9 cellular contexts compared by ENCODE assay signal in the genomic region with DNA sequence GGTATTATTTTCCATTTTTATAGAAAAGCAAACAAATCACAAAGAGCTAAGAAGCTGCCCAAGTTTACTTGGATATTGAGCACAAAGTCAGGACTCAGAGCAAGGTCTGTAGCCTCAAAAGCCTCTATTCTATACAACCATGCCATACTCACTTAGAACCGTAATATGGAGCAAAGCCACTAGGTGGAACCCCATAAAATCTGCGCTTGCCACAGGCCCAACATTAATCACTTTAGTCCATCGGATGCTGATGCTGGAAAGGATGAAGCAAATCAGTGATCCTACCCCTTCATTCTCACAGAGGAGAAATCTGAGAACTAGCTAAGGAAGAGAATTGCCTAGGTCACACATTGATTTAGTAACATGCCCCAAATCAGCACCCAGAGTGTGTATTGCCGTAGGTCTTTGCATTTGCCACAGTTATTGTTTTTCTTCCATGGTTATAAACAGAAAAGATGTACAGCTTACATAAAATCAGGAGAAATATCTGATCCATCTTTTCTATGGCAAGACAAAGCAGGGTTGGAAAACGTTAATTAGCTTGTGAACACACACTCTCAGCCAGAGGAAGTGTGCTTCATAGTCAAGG. TPM values are rescaled to one million over a fixed set of nuclear protein-coding genes. Genes with fewer than 3 reads are reported as not detected.
DNase-seq lines count a peak whose midpoint lies in the region; ATAC-seq and TF ChIP-seq lines count a peak whose summit lies in the region.
"Had no signal": no experiment of that assay in that cellular context is flagged by ENCODE, and none has a peak within 500 bp of the region (broad histone marks: within the 10 kb centered on the region; RNA-seq: fewer than 3 reads in every experiment).

No MANE protein-coding gene starts in this region.

- no CpG with 5 or more reads among the region's 5 CpGs for WGBS in iPS DF 6.9 (ENCODE audit: insufficient coverage, insufficient read length)
- 46 to 58% methylated on average over 5 of the region's 5 CpGs for WGBS in testis, 2 donors

- H3K36me3 ChIP-seq in Loucy (ENCODE audit: insufficient read depth, low read length) (no peaks in the 10 kb centered on the region), iPS DF 6.9 (ENCODE audit: control insufficient read depth, insufficient read depth, low read length) (no peaks in the 10 kb centered on the region), testis (ENCODE audit: low read depth, missing control alignments) (no peaks in the 10 kb centered on the region)

- H3K4me3 ChIP-seq in AG04450 (ENCODE audit: low read depth, low read length) (no peak overlapping the region), Loucy (ENCODE audit: low read length, poor library complexity, severe bottlenecking) (no peak overlapping the region), iPS DF 6.9 (ENCODE audit: low read length) (no peak overlapping the region), testis (no peak overlapping the region)

- CTCF ChIA-PET in AG04450 (lab: Charles Lee), result interaction anchor here (0.5 to 3.6 kb wide), 35 partner anchors 9 to 655 kb away, joined by 3 to 35 read pairs (median 4); no protein-coding TSS in a partner anchor

- no peak for TF ChIP-seq POLR2A in testis (IDR thresholded peaks at IDR 0.05)

- H3K9me3 ChIP-seq in AG04450 (ENCODE audit: control insufficient read depth, insufficient read depth, low read length) (no peaks in the 10 kb centered on the region), Loucy (ENCODE audit: insufficient read depth, low read depth, low read length) (peaks cover 13% of the 10 kb centered on the region), iPS DF 6.9 (ENCODE audit: control insufficient read depth, insufficient read depth, low read length) (no peaks in the 10 kb centered on the region), testis (no peaks in the 10 kb centered on the region)

- H3K27me3 ChIP-seq in AG04450 (ENCODE audit: control insufficient read depth, insufficient read depth, low read length) (no peaks in the 10 kb centered on the region), Loucy (ENCODE audit: insufficient read depth, low read length, poor library complexity, severe bottlenecking) (no peaks in the 10 kb centered on the region), iPS DF 6.9 (ENCODE audit: control insufficient read depth, insufficient read depth, low read length) (no peaks in the 10 kb centered on the region), testis (no peaks in the 10 kb centered on the region)

- no peak overlapping the region for H3K4me2 ChIP-seq in Loucy (ENCODE audit: low read depth, low read length, poor library complexity, severe bottlenecking)

- no peaks in the 10 kb centered on the region for H3K79me2 ChIP-seq in Loucy (ENCODE audit: insufficient read depth, low read length)

- no peaks in the 10 kb centered on the region for H3K4me1 Mint-ChIP-seq in activated T-helper 17 cell treated with anti-CD3 and anti-CD28 coated beads, Interleukin-2, amount 50 U/mL, for 72 hours
- H3K4me1 Mint-ChIP-seq: IgD-negative memory B cell had no signal

- H3K27ac ChIP-seq in AG04450 (ENCODE audit: low read depth, low read length) (no peak overlapping the region), iPS DF 6.9 (ENCODE audit: low read length) (no peak overlapping the region), testis (no peak overlapping the region)

- no peak overlapping the region for H2AFZ ChIP-seq in Loucy (ENCODE audit: low read length)

- no peaks in the 10 kb centered on the region for H4K20me1 ChIP-seq in Loucy (ENCODE audit: insufficient read depth, low read length, poor library complexity, severe bottlenecking)

- ATAC-seq in activated T-helper 17 cell treated with anti-CD3 and anti-CD28 coated beads, Interleukin-2, amount 50 U/mL, for 72 hours (replicated peaks), result peak; percentile 43

- H3F3A ChIP-seq in Loucy (ENCODE audit: low read depth), result no peaks in the 10 kb centered on the region

- H3K36me3 Mint-ChIP-seq in activated T-helper 17 cell treated with anti-CD3 and anti-CD28 coated beads, Interleukin-2, amount 50 U/mL, for 72 hours (ENCODE audit: low read depth), result no peaks in the 10 kb centered on the region

- H3K27ac Mint-ChIP-seq in activated T-helper 17 cell treated with anti-CD3 and anti-CD28 coated beads, Interleukin-2, amount 50 U/mL, for 72 hours, result no peak overlapping the region
- H3K27ac Mint-ChIP-seq: IgD-negative memory B cell had no signal

- DNase-seq in AG04450 (ENCODE audit: low read depth, low spot score), result peak; percentile 3
- DNase-seq in GM10266 (ENCODE audit: extremely low spot score), result peak; percentile 31
- DNase-seq in HCEC 1CT, result peak; percentile 47
- DNase-seq in iPS DF 6.9 (ENCODE audit: low read depth, low spot score), result peak; percentile 31
- DNase-seq in testis, result peak; percentile 24
- DNase-seq in anterior cingulate cortex (lab: John Stamatoyannopoulos, UW), result no peak

- POLR2A ChIA-PET in AG04450 (lab: Yijun Ruan, JAX), result no interaction called here

- intact Hi-C loops in testis (cut with DNase I; ENCODE audit: low total_unique reads), result no loop called here

- peaks cover 28% of the 10 kb centered on the region for H3K9me3 Mint-ChIP-seq in activated T-helper 17 cell treated with anti-CD3 and anti-CD28 coated beads, Interleukin-2, amount 50 U/mL, for 72 hours

- no peaks in the 10 kb centered on the region for H3K4me1 ChIP-seq in Loucy (ENCODE audit: insufficient read depth, low read length, poor library complexity, severe bottlenecking)
- H3K4me1 ChIP-seq in iPS DF 6.9 (ENCODE audit: control insufficient read depth, insufficient read depth, low read length), result no peaks in the 10 kb centered on the region
- H3K4me1 ChIP-seq in testis, result no peaks in the 10 kb centered on the region

- no peak overlapping the region for H3K4me3 Mint-ChIP-seq in activated T-helper 17 cell treated with anti-CD3 and anti-CD28 coated beads, Interleukin-2, amount 50 U/mL, for 72 hours
- H3K4me3 Mint-ChIP-seq: IgD-negative memory B cell had no signal

- no peaks in the 10 kb centered on the region for H3K27me3 Mint-ChIP-seq in activated T-helper 17 cell treated with anti-CD3 and anti-CD28 coated beads, Interleukin-2, amount 50 U/mL, for 72 hours
- H3K27me3 Mint-ChIP-seq: IgD-negative memory B cell had no signal

- peak; percentile 76 for TF ChIP-seq CTCF in AG04450 (IDR thresholded peaks at IDR 0.05; ENCODE audit: low read depth, low read length)
- TF ChIP-seq CTCF in GM10266 (IDR thresholded peaks at IDR 0.05; ENCODE audit: control insufficient read depth, insufficient read depth, low read depth, missing control alignments), result peak; percentile 35
- peak; percentile 73 for TF ChIP-seq CTCF in Loucy (conservative IDR thresholded peaks at IDR 0.05; ENCODE audit: low read length)
- TF ChIP-seq CTCF in testis (IDR thresholded peaks at IDR 0.05), result peak; percentile 11 to 63 (median 61)

- H3K9ac ChIP-seq in Loucy (ENCODE audit: low read depth, low read length, poor library complexity, severe bottlenecking), result no peak overlapping the region

- no peaks in the 10 kb centered on the region for H3K9me2 ChIP-seq in Loucy (replicated peaks; ENCODE audit: low read depth, low read length)

RNA-seq across cellular contexts. Expression of gene RAB38, which starts 56.7 kb away (rescaled TPM):
- polyA plus RNA-seq in AG04450 (2011; rRNA removed), result 5.6 and 7.2 TPM in 2 replicates
- polyA minus RNA-seq in AG04450 (2011; rRNA and poly(A)+ RNA removed), result 3.5 and 3.8 TPM in 2 replicates
- total RNA-seq in activated T-helper 17 cell treated with anti-CD3 and anti-CD28 coated beads, Interleukin-2, amount 50 U/mL, for 72 hours, result 1 to 10 TPM; 1.2 to 1.9 TPM
- 1 to 10 TPM; 3.9 to 5.9 TPM for total RNA-seq in testis
- 5.5 TPM for polyA plus RNA-seq in testis (ENCODE audit: insufficient read depth, low read depth, low replicate concordance)
- polyA plus RNA-seq: IgD-negative memory B cell had no signal

Comparison
In these comparisons a context has a peak if more than half of its experiments do, and no peak if none do; other contexts are left out.
1. DNase-seq: peak in AG04450 (single experiment), GM10266 (single experiment), HCEC 1CT (single experiment), iPS DF 6.9 (single experiment) and testis (single experiment); none in anterior cingulate cortex (0 of 58).
2. Peak in every context shown above with its lines, with median percentiles within 50 percentile points of each other: CTCF ChIP-seq.